14 cellular contexts compared by ENCODE assay signal in the genomic region with DNA sequence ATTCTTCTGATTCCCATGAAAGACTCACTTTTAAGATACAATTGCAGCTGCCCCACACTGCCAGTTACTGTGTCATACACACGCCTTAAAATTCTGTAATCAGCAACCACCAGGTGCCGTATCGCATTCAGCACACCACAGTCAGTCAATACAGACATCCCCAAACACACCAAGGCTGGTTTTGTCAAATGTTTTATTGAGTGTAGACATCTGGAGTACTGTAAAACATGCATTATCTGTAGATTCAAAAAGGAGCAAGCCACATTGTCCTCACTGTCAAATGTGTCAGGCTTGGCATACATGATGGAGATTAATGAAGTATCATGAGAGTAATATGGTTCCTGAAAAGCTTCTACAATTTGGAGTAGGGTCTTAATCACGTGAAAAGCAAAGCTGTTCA.
"Had no signal": no experiment of that assay in that cellular context is flagged by ENCODE, and none has a peak within 500 bp of the region (broad histone marks: within the 10 kb centered on the region; RNA-seq: fewer than 3 reads in every experiment).

No MANE protein-coding gene starts in this region.

- H3K27ac ChIP-seq: cardiac muscle cell, dorsolateral prefrontal cortex, gastroesophageal sphincter, tibial artery had no signal

- H3K4me1 Mint-ChIP-seq: activated CD4-positive, alpha-beta memory T cell treated with anti-CD3 and anti-CD28 coated beads, Interleukin-2, amount 10 ng/mL, durations not matched to agents 7 days and 5 days had no signal

- H3K27me3 Mint-ChIP-seq: activated CD4-positive, alpha-beta memory T cell treated with anti-CD3 and anti-CD28 coated beads, Interleukin-2, amount 10 ng/mL, durations not matched to agents 7 days and 5 days; activated T-cell treated with anti-CD3 and anti-CD28 coated beads, Interleukin-2, amount 50 U/mL, for 24 hours; stimulated activated memory B cell treated with anti-CD40 and anti-IgM and Interleukin-4, amounts not matched to agents 10 μg/mL and 1 μg/mL and 100 μg/mL, for 72 hours had no signal

- H3K27me3 ChIP-seq: cardiac muscle cell, dorsolateral prefrontal cortex, gastroesophageal sphincter, tibial artery had no signal

- DNase-seq: activated CD4-positive, alpha-beta memory T cell treated with anti-CD3 and anti-CD28 coated beads, Interleukin-2, amount 10 ng/mL, durations not matched to agents 7 days and 5 days; activated CD4-positive, alpha-beta T cell treated with anti-CD3 and anti-CD28 coated beads for 4 hours; activated naive CD4-positive, alpha-beta T cell treated with anti-CD3 and anti-CD28 coated beads, Interleukin-2, amount 50 U/mL, for 16 hours; activated T-cell treated with anti-CD3 and anti-CD28 coated beads, Interleukin-2, amount 50 U/mL, for 24 hours; dorsolateral prefrontal cortex; endodermal cell; left colon; natural killer cell; stimulated activated CD4-positive, alpha-beta T cell treated with anti-CD3 and anti-CD28 coated beads, Interleukin-2, amount 100 ng/mL, for 48 hours; tibial artery had no signal

- H3K4me1 ChIP-seq: gastroesophageal sphincter, tibial artery had no signal

- H3K9me3 Mint-ChIP-seq: activated CD4-positive, alpha-beta memory T cell treated with anti-CD3 and anti-CD28 coated beads, Interleukin-2, amount 10 ng/mL, durations not matched to agents 7 days and 5 days; activated T-cell treated with anti-CD3 and anti-CD28 coated beads, Interleukin-2, amount 50 U/mL, for 24 hours; endodermal cell; natural killer cell; stimulated activated memory B cell treated with anti-CD40 and anti-IgM and Interleukin-4, amounts not matched to agents 10 μg/mL and 1 μg/mL and 100 μg/mL, for 72 hours; WTC11 had no signal

- H3K9me3 ChIP-seq: gastroesophageal sphincter, tibial artery had no signal

- H3K4me3 Mint-ChIP-seq: activated CD4-positive, alpha-beta memory T cell treated with anti-CD3 and anti-CD28 coated beads, Interleukin-2, amount 10 ng/mL, durations not matched to agents 7 days and 5 days; activated T-cell treated with anti-CD3 and anti-CD28 coated beads, Interleukin-2, amount 50 U/mL, for 24 hours; endodermal cell; natural killer cell; stimulated activated memory B cell treated with anti-CD40 and anti-IgM and Interleukin-4, amounts not matched to agents 10 μg/mL and 1 μg/mL and 100 μg/mL, for 72 hours; WTC11 had no signal

- H3K27ac Mint-ChIP-seq: activated CD4-positive, alpha-beta memory T cell treated with anti-CD3 and anti-CD28 coated beads, Interleukin-2, amount 10 ng/mL, durations not matched to agents 7 days and 5 days; activated T-cell treated with anti-CD3 and anti-CD28 coated beads, Interleukin-2, amount 50 U/mL, for 24 hours; endodermal cell; natural killer cell; stimulated activated memory B cell treated with anti-CD40 and anti-IgM and Interleukin-4, amounts not matched to agents 10 μg/mL and 1 μg/mL and 100 μg/mL, for 72 hours; WTC11 had no signal

- H3K4me3 ChIP-seq: cardiac muscle cell, dorsolateral prefrontal cortex, gastroesophageal sphincter, tibial artery had no signal

- ATAC-seq: gastroesophageal sphincter; left colon; natural killer cell; stimulated activated memory B cell treated with anti-CD40 and anti-IgM and Interleukin-4, amounts not matched to agents 10 μg/mL and 1 μg/mL and 100 μg/mL, for 72 hours; WTC11 had no signal
